In the genomic region with DNA sequence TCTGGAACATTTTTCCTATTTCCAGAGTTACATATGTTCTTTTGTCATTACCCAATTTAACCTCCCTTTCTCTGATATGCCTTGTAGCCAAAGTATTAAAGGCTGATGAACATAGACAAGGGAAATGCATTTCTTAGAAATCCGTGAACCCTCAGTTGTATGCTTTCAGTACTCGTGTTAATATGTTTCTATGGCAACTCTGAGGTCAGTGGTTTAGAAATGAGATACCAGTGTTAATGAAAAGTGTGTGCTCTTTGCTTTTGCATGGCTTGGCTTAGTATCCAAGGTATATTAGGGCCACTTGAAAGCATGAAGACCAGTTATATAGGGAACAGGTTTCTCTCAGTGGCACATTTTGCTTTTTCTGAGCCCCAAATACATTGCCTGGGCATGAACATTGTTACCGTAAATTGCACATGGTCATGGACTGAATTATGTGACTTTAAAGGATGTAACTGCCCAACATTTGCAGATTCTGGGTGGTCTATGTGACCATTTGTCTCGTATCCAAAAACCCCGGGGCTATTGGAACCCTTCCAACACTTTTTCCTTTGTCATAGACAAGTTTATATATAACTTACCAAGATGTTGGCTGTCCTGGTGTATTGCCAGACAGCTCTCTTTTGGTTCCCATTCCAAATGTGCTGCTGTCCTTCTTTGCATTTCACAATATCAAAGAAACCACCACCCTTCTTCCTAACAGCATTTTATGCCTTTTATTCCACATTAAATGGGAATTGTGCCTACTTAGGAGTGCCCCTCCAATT, we compare ENCODE assay signal across 10 cellular contexts. TPM values are rescaled to one million over a fixed set of nuclear protein-coding genes. Genes with fewer than 3 reads are reported as not detected.
DNase-seq lines count a peak whose midpoint lies in the region; ATAC-seq lines count a peak whose summit lies in the region.
"Had no signal": no experiment of that assay in that cellular context is flagged by ENCODE, and none has a peak within 500 bp of the region (broad histone marks: within the 10 kb centered on the region; RNA-seq: fewer than 3 reads in every experiment).

No MANE protein-coding gene starts in this region.

- POLR2A ChIA-PET in activated CD4-positive, alpha-beta T cell treated with anti-CD3 and anti-CD28 coated beads for 36 hours (lab: Charles Lee): no interaction called here
- POLR2A ChIA-PET in activated CD4-positive, alpha-beta T cell treated with anti-CD3 and anti-CD28 coated beads, Interleukin-2, amount 10 ng/mL, durations not matched to agents 7 days and 5 days (lab: Charles Lee): no interaction called here

- no peak overlapping the region for H3K27ac Mint-ChIP-seq in activated CD4-positive, alpha-beta T cell treated with anti-CD3 and anti-CD28 coated beads for 36 hours
- H3K27ac Mint-ChIP-seq in activated CD4-positive, alpha-beta T cell treated with anti-CD3 and anti-CD28 coated beads, Interleukin-2, amount 10 ng/mL, durations not matched to agents 7 days and 5 days: no peak overlapping the region
- no peak overlapping the region for H3K27ac Mint-ChIP-seq in central memory CD8-positive, alpha-beta T cell (ENCODE audit: low read depth)
- peak overlapping the region; percentile 50 for H3K27ac Mint-ChIP-seq in stimulated activated effector memory CD8-positive, alpha-beta T cell treated with anti-CD3 and anti-CD28 coated beads, Interleukin-12 subunit alpha, Interleukin-12 subunit beta, amount 100 ng/mL, for 72 hours

- H3K4me3 Mint-ChIP-seq in activated CD4-positive, alpha-beta T cell treated with anti-CD3 and anti-CD28 coated beads for 36 hours: no peak overlapping the region
- H3K4me3 Mint-ChIP-seq in activated CD4-positive, alpha-beta T cell treated with anti-CD3 and anti-CD28 coated beads, Interleukin-2, amount 10 ng/mL, durations not matched to agents 7 days and 5 days: no peak overlapping the region
- no peak overlapping the region for H3K4me3 Mint-ChIP-seq in central memory CD8-positive, alpha-beta T cell
- no peak overlapping the region for H3K4me3 Mint-ChIP-seq in stimulated activated effector memory CD8-positive, alpha-beta T cell treated with anti-CD3 and anti-CD28 coated beads, Interleukin-12 subunit alpha, Interleukin-12 subunit beta, amount 100 ng/mL, for 72 hours

- peaks cover 2% of the 10 kb centered on the region for H3K36me3 Mint-ChIP-seq in activated CD4-positive, alpha-beta T cell treated with anti-CD3 and anti-CD28 coated beads for 36 hours (ENCODE audit: low read depth)
- H3K36me3 Mint-ChIP-seq in activated CD4-positive, alpha-beta T cell treated with anti-CD3 and anti-CD28 coated beads, Interleukin-2, amount 10 ng/mL, durations not matched to agents 7 days and 5 days (ENCODE audit: low read depth): peaks cover 9% of the 10 kb centered on the region
- H3K36me3 Mint-ChIP-seq in central memory CD8-positive, alpha-beta T cell (ENCODE audit: insufficient read depth): peaks cover 7% of the 10 kb centered on the region
- peaks cover 14% of the 10 kb centered on the region for H3K36me3 Mint-ChIP-seq in stimulated activated effector memory CD8-positive, alpha-beta T cell treated with anti-CD3 and anti-CD28 coated beads, Interleukin-12 subunit alpha, Interleukin-12 subunit beta, amount 100 ng/mL, for 72 hours

- H3K9me3 Mint-ChIP-seq in activated CD4-positive, alpha-beta T cell treated with anti-CD3 and anti-CD28 coated beads for 36 hours (ENCODE audit: low read depth): no peaks in the 10 kb centered on the region
- H3K9me3 Mint-ChIP-seq in activated CD4-positive, alpha-beta T cell treated with anti-CD3 and anti-CD28 coated beads, Interleukin-2, amount 10 ng/mL, durations not matched to agents 7 days and 5 days: no peaks in the 10 kb centered on the region
- no peaks in the 10 kb centered on the region for H3K9me3 Mint-ChIP-seq in central memory CD8-positive, alpha-beta T cell
- H3K9me3 Mint-ChIP-seq in stimulated activated effector memory CD8-positive, alpha-beta T cell treated with anti-CD3 and anti-CD28 coated beads, Interleukin-12 subunit alpha, Interleukin-12 subunit beta, amount 100 ng/mL, for 72 hours: no peaks in the 10 kb centered on the region

- H3K27me3 Mint-ChIP-seq in activated CD4-positive, alpha-beta T cell treated with anti-CD3 and anti-CD28 coated beads for 36 hours: no peaks in the 10 kb centered on the region
- H3K27me3 Mint-ChIP-seq in activated CD4-positive, alpha-beta T cell treated with anti-CD3 and anti-CD28 coated beads, Interleukin-2, amount 10 ng/mL, durations not matched to agents 7 days and 5 days: no peaks in the 10 kb centered on the region
- no peaks in the 10 kb centered on the region for H3K27me3 Mint-ChIP-seq in central memory CD8-positive, alpha-beta T cell

- no peaks in the 10 kb centered on the region for H3K4me1 Mint-ChIP-seq in activated CD4-positive, alpha-beta T cell treated with anti-CD3 and anti-CD28 coated beads for 36 hours
- peaks cover 7% of the 10 kb centered on the region for H3K4me1 Mint-ChIP-seq in activated CD4-positive, alpha-beta T cell treated with anti-CD3 and anti-CD28 coated beads, Interleukin-2, amount 10 ng/mL, durations not matched to agents 7 days and 5 days
- peaks cover 5% of the 10 kb centered on the region for H3K4me1 Mint-ChIP-seq in central memory CD8-positive, alpha-beta T cell
- peaks cover 11% of the 10 kb centered on the region for H3K4me1 Mint-ChIP-seq in stimulated activated effector memory CD8-positive, alpha-beta T cell treated with anti-CD3 and anti-CD28 coated beads, Interleukin-12 subunit alpha, Interleukin-12 subunit beta, amount 100 ng/mL, for 72 hours

- CTCF ChIA-PET in activated CD4-positive, alpha-beta T cell treated with anti-CD3 and anti-CD28 coated beads for 36 hours (lab: Charles Lee): interaction anchor here (1.1 to 1.9 kb wide), 2 partner anchors 12 to 22 kb away, joined by 3 to 10 read pairs; no protein-coding TSS in a partner anchor
- CTCF ChIA-PET in activated CD4-positive, alpha-beta T cell treated with anti-CD3 and anti-CD28 coated beads, Interleukin-2, amount 10 ng/mL, durations not matched to agents 7 days and 5 days (lab: Charles Lee): interaction anchor here (0.5 to 1.1 kb wide), 2 partner anchors 18 to 44 kb away, joined by 3 read pairs; partner anchors contain the start of gene ABHD15

- DNase-seq in activated CD4-positive, alpha-beta T cell treated with anti-CD3 and anti-CD28 coated beads for 36 hours: no peak
- DNase-seq in activated CD4-positive, alpha-beta T cell treated with anti-CD3 and anti-CD28 coated beads, Interleukin-2, amount 10 ng/mL, durations not matched to agents 7 days and 5 days: no peak
- peak; percentile 14 for DNase-seq in MV-4-11 (lab: John Stamatoyannopoulos, UW)
- no peak for DNase-seq in central memory CD8-positive, alpha-beta T cell (ENCODE audit: low spot score in 2 of 2)
- no peak for DNase-seq in stimulated activated effector memory CD8-positive, alpha-beta T cell treated with anti-CD3 and anti-CD28 coated beads, Interleukin-12 subunit alpha, Interleukin-12 subunit beta, amount 100 ng/mL, for 72 hours (ENCODE audit: low spot score in 2 of 2)
- no peak for DNase-seq in activated CD4-positive, alpha-beta T cell treated with anti-CD3 and anti-CD28 coated beads for 48 hours
- DNase-seq in cerebellar nuclear complex (lab: John Stamatoyannopoulos, UW): no peak
- DNase-seq: NCI-H1436; stimulated activated CD4-positive, alpha-beta T cell treated with anti-CD3 and anti-CD28 coated beads, Interleukin-2, amount 100 ng/mL, for 48 hours had no signal

- intact Hi-C loops in activated CD4-positive, alpha-beta T cell treated with anti-CD3 and anti-CD28 coated beads for 36 hours (cut with DNase I, micrococcal nuclease): no loop called here

- peak; percentile 36 for ATAC-seq in activated CD4-positive, alpha-beta T cell treated with anti-CD3 and anti-CD28 coated beads for 36 hours
- ATAC-seq in central memory CD8-positive, alpha-beta T cell (replicated peaks; ENCODE audit: extremely low read depth, poor library complexity, severe bottlenecking): peak; percentile 58
- peak; percentile 94 for ATAC-seq in stimulated activated effector memory CD8-positive, alpha-beta T cell treated with anti-CD3 and anti-CD28 coated beads, Interleukin-12 subunit alpha, Interleukin-12 subunit beta, amount 100 ng/mL, for 72 hours
- no peak for ATAC-seq in HG03469 (IDR thresholded peaks at IDR 0.05; ENCODE audit: unreplicated experiment)

RNA-seq across cellular contexts. Expression of gene ABHD15, which starts 17.5 kb away (rescaled TPM):
- 1 to 10 TPM; 7.2 to 8.6 TPM for total RNA-seq in activated CD4-positive, alpha-beta T cell treated with anti-CD3 and anti-CD28 coated beads for 36 hours
- 10 to 100 TPM; 16.9 to 18.0 TPM for total RNA-seq in activated CD4-positive, alpha-beta T cell treated with anti-CD3 and anti-CD28 coated beads, Interleukin-2, amount 10 ng/mL, durations not matched to agents 7 days and 5 days

RNA-seq across cellular contexts. Expression of gene TP53I13, which starts 19.1 kb away (rescaled TPM):
- 10 to 100 TPM; 37.7 to 41.5 TPM for total RNA-seq in activated CD4-positive, alpha-beta T cell treated with anti-CD3 and anti-CD28 coated beads for 36 hours
- 10 to 100 TPM; 71.4 to 75.0 TPM for total RNA-seq in activated CD4-positive, alpha-beta T cell treated with anti-CD3 and anti-CD28 coated beads, Interleukin-2, amount 10 ng/mL, durations not matched to agents 7 days and 5 days

RNA-seq across cellular contexts. Expression of gene GIT1, which starts 40.1 kb away (rescaled TPM):
- total RNA-seq in activated CD4-positive, alpha-beta T cell treated with anti-CD3 and anti-CD28 coated beads for 36 hours: 10 to 100 TPM; 60.5 to 74.1 TPM
- 100 to 1,000 TPM; 107 TPM for total RNA-seq in activated CD4-positive, alpha-beta T cell treated with anti-CD3 and anti-CD28 coated beads, Interleukin-2, amount 10 ng/mL, durations not matched to agents 7 days and 5 days

RNA-seq across cellular contexts. Expression of gene ANKRD13B, which starts 43.6 kb away (rescaled TPM):
- total RNA-seq in activated CD4-positive, alpha-beta T cell treated with anti-CD3 and anti-CD28 coated beads for 36 hours: 10 to 100 TPM; 17.3 to 20.2 TPM
- total RNA-seq in activated CD4-positive, alpha-beta T cell treated with anti-CD3 and anti-CD28 coated beads, Interleukin-2, amount 10 ng/mL, durations not matched to agents 7 days and 5 days: 10 to 100 TPM; 12.3 to 12.8 TPM
